ENCODE assay signal across 12 cellular contexts in genomic region chr20:53925651-53926401, GRCh38.
A peak's percentile ranks its signal among the peaks of the same experiment; 100 is the strongest.
DNase-seq lines count a peak whose midpoint lies in the region; ATAC-seq and TF ChIP-seq lines count a peak whose summit lies in the region.
"Had no signal": no experiment of that assay in that cellular context is flagged by ENCODE, and none has a peak within 500 bp of the region (broad histone marks: within the 10 kb centered on the region; RNA-seq: fewer than 3 reads in every experiment).

No MANE protein-coding gene starts in this region.

- no peaks in the 10 kb centered on the region for H3K36me3 ChIP-seq in osteoblast (ENCODE audit: insufficient read depth, low read length)
- H3K36me3 ChIP-seq in MM.1S (replicated peaks; ENCODE audit: insufficient read depth, low read length), result no peaks in the 10 kb centered on the region

- H3K9me3 ChIP-seq in osteoblast (ENCODE audit: low read depth, low read length), result no peaks in the 10 kb centered on the region
- H3K9me3 ChIP-seq in MM.1S (replicated peaks; ENCODE audit: insufficient read depth, low read length), result no peaks in the 10 kb centered on the region

- H3K4me1 ChIP-seq in osteoblast (ENCODE audit: insufficient read depth, low read length), result peaks cover 18% of the 10 kb centered on the region
- H3K4me1 ChIP-seq in MM.1S (ENCODE audit: low read length), result peaks cover 28% of the 10 kb centered on the region

- intact Hi-C loops in Calu3 (cut with micrococcal nuclease; ENCODE audit: unreplicated experiment), result no loop called here

- no peak for TF ChIP-seq CTCF in Calu3 (IDR thresholded peaks at IDR 0.05; ENCODE audit: unreplicated experiment)
- TF ChIP-seq CTCF in chondrocyte (IDR thresholded peaks at IDR 0.05), result no peak
- TF ChIP-seq CTCF in osteoblast (IDR thresholded peaks at IDR 0.05; ENCODE audit: extremely low read depth, low read depth, low read length), result no peak
- no peak for TF ChIP-seq CTCF in MM.1S (IDR thresholded peaks at IDR 0.05; ENCODE audit: low read length)

- no peak for ATAC-seq in GM19463 (IDR thresholded peaks at IDR 0.05; ENCODE audit: unreplicated experiment)
- no peak for ATAC-seq in GM21447 (IDR thresholded peaks at IDR 0.05; ENCODE audit: unreplicated experiment)
- no peak for ATAC-seq in GM21360 (IDR thresholded peaks at IDR 0.05; ENCODE audit: unreplicated experiment)

- H3K4me3 ChIP-seq in osteoblast (ENCODE audit: insufficient read depth, low read length) (no peak overlapping the region), MM.1S (ENCODE audit: low read length) (no peak overlapping the region)

- no peak for DNase-seq in Calu3
- DNase-seq in chondrocyte (ENCODE audit: low spot score), result no peak
- no peak for DNase-seq in osteoblast (ENCODE audit: insufficient read length, low spot score, missing footprints)
- no peak for DNase-seq in MM.1S
- DNase-seq: COR-L47; naive thymus-derived CD8-positive, alpha-beta T cell; NCI-H2171 treated with DMSO at 0.1 percent for 48 hours; stimulated activated CD4-positive, alpha-beta T cell treated with anti-CD3 and anti-CD28 coated beads, Interleukin-12 subunit alpha, Interleukin-12 subunit beta, amount 100 ng/mL, for 4 hours had no signal

- H3F3A ChIP-seq in MM.1S (ENCODE audit: insufficient read depth, low read length), result peaks cover 17% of the 10 kb centered on the region

- H3K9me3 Mint-ChIP-seq in Calu3 (ENCODE audit: low read depth, unreplicated experiment) (no peaks in the 10 kb centered on the region), IgD-negative memory B cell (no peaks in the 10 kb centered on the region), chondrocyte (ENCODE audit: low read depth) (no peaks in the 10 kb centered on the region)
- H3K9me3 Mint-ChIP-seq: naive thymus-derived CD8-positive, alpha-beta T cell had no signal

- CTCF ChIA-PET in Calu3 (lab: Charles Lee), result interaction anchor here (1.0 to 3.8 kb wide), 5 partner anchors 8 to 186 kb away, joined by 3 to 19 read pairs (median 5); no protein-coding TSS in a partner anchor

- no peaks in the 10 kb centered on the region for H3K9me2 ChIP-seq in MM.1S (replicated peaks; ENCODE audit: insufficient read depth, low read length)

- H4K20me1 ChIP-seq in osteoblast (ENCODE audit: insufficient read depth, low read length), result no peaks in the 10 kb centered on the region
- no peaks in the 10 kb centered on the region for H4K20me1 ChIP-seq in MM.1S (ENCODE audit: insufficient read depth, low read length)

- H2AFZ ChIP-seq in osteoblast (ENCODE audit: low read length) (no peak overlapping the region), MM.1S (ENCODE audit: low read length) (no peak overlapping the region)

- BruUV-seq in Calu3 (replicated peaks; lab: Mats Ljungman, UMichigan), result no TSS peak

- H3K36me3 Mint-ChIP-seq in Calu3 (ENCODE audit: insufficient read depth, unreplicated experiment) (peaks cover 8% of the 10 kb centered on the region), IgD-negative memory B cell (no peaks in the 10 kb centered on the region), chondrocyte (ENCODE audit: low read depth) (no peaks in the 10 kb centered on the region)
- H3K36me3 Mint-ChIP-seq: naive thymus-derived CD8-positive, alpha-beta T cell had no signal

- no peaks in the 10 kb centered on the region for H3K27me3 Mint-ChIP-seq in Calu3 (ENCODE audit: unreplicated experiment)
- no peaks in the 10 kb centered on the region for H3K27me3 Mint-ChIP-seq in IgD-negative memory B cell
- no peaks in the 10 kb centered on the region for H3K27me3 Mint-ChIP-seq in chondrocyte (ENCODE audit: low read depth)
- H3K27me3 Mint-ChIP-seq: naive thymus-derived CD8-positive, alpha-beta T cell had no signal

- H3K4me1 Mint-ChIP-seq in Calu3 (ENCODE audit: low read depth, unreplicated experiment) (peaks cover 67% of the 10 kb centered on the region), IgD-negative memory B cell (peaks cover 51 to 72% (median 70%) of the 10 kb centered on the region in 3 donors), chondrocyte (ENCODE audit: low read depth) (peaks cover 19% of the 10 kb centered on the region)

- peak overlapping the region; percentile 31 for H3K4me3 Mint-ChIP-seq in Calu3 (ENCODE audit: low read depth, unreplicated experiment)
- peak overlapping the region; percentile 71 to 89 (median 82) for H3K4me3 Mint-ChIP-seq in IgD-negative memory B cell
- H3K4me3 Mint-ChIP-seq in chondrocyte (ENCODE audit: unreplicated experiment), result no peak overlapping the region

- no peak overlapping the region for H3K9ac ChIP-seq in MM.1S (ENCODE audit: low read length)

- H3K27ac ChIP-seq in osteoblast (ENCODE audit: low read depth, low read length) (peak overlapping the region; percentile 78), MM.1S (ENCODE audit: low read length) (no peak overlapping the region)

- H3K4me2 ChIP-seq in osteoblast (ENCODE audit: insufficient read depth, low read length), result peak overlapping the region; percentile 60
- H3K4me2 ChIP-seq in MM.1S (ENCODE audit: low read depth, low read length), result no peak overlapping the region

- no peaks in the 10 kb centered on the region for H3K79me2 ChIP-seq in osteoblast (ENCODE audit: insufficient read depth, low read length)
- no peaks in the 10 kb centered on the region for H3K79me2 ChIP-seq in MM.1S (ENCODE audit: low read length)

- H3K27me3 ChIP-seq in osteoblast (ENCODE audit: insufficient read depth, low read length), result no peaks in the 10 kb centered on the region
- H3K27me3 ChIP-seq in MM.1S (replicated peaks; ENCODE audit: insufficient read depth, low read length), result no peaks in the 10 kb centered on the region

- H3K27ac Mint-ChIP-seq in Calu3 (ENCODE audit: unreplicated experiment), result peak overlapping the region; percentile 70
- peak overlapping the region; percentile 89 to 98 (median 93) for H3K27ac Mint-ChIP-seq in IgD-negative memory B cell
- H3K27ac Mint-ChIP-seq in chondrocyte (ENCODE audit: unreplicated experiment), result peak overlapping the region; percentile 28

Comparison
In these comparisons a context has a peak if more than half of its experiments do, and no peak if none do; other contexts are left out.
1. H3K27ac Mint-ChIP-seq: peak in every context shown above with its lines; median percentile 93 in IgD-negative memory B cell; 70 in Calu3; 28 in chondrocyte.